Comparison of ENCODE assay signal across 13 cellular contexts in genomic region chr3:188446791-188447190, GRCh38.
DNase-seq lines count a peak whose midpoint lies in the region; ATAC-seq, FAIRE-seq and TF ChIP-seq lines count a peak whose summit lies in the region.
"Had no signal": no experiment of that assay in that cellular context is flagged by ENCODE, and none has a peak within 500 bp of the region (broad histone marks: within the 10 kb centered on the region; RNA-seq: fewer than 3 reads in every experiment).

No MANE protein-coding gene starts in this region.

- H3K36me3 Mint-ChIP-seq in activated T-helper 17 cell treated with anti-CD3 and anti-CD28 coated beads, Interleukin-2, amount 50 U/mL, for 72 hours (ENCODE audit: low read depth) = no peaks in the 10 kb centered on the region

- no peak overlapping the region for H3K27ac Mint-ChIP-seq in activated T-helper 17 cell treated with anti-CD3 and anti-CD28 coated beads, Interleukin-2, amount 50 U/mL, for 72 hours

- DNase-seq in Kasumi-1 (lab: John Stamatoyannopoulos, UW) (no peak), GM19239 (ENCODE audit: insufficient read length, low spot score) (no peak), NCI-H1436 treated with DMSO at 0.1 percent for 48 hours (lab: John Stamatoyannopoulos, UW) (no peak), NCI-H446 (lab: John Stamatoyannopoulos, UW) (no peak)
- DNase-seq: activated naive CD4-positive, alpha-beta T cell; NCI-H1694 treated with DMSO at 0.1 percent for 48 hours; PC-9; psoas muscle had no signal

- H3K9me3 Mint-ChIP-seq in activated T-helper 17 cell treated with anti-CD3 and anti-CD28 coated beads, Interleukin-2, amount 50 U/mL, for 72 hours = no peaks in the 10 kb centered on the region

- peaks cover 8% of the 10 kb centered on the region for H3K4me1 Mint-ChIP-seq in activated T-helper 17 cell treated with anti-CD3 and anti-CD28 coated beads, Interleukin-2, amount 50 U/mL, for 72 hours

- peak; percentile 51 for ATAC-seq in GM18505 (IDR thresholded peaks at IDR 0.05; ENCODE audit: unreplicated experiment)
- peak; percentile 46 for ATAC-seq in GM21447 (IDR thresholded peaks at IDR 0.05; ENCODE audit: unreplicated experiment)
- ATAC-seq in HG03159 (IDR thresholded peaks at IDR 0.05; ENCODE audit: unreplicated experiment) = peak; percentile 56
- no peak for ATAC-seq in activated T-helper 17 cell treated with anti-CD3 and anti-CD28 coated beads, Interleukin-2, amount 50 U/mL, for 72 hours (replicated peaks)
- ATAC-seq: psoas muscle had no signal

- TF ChIP-seq POLR2A in GM18505 (IDR thresholded peaks at IDR 0.05; ENCODE audit: borderline replicate concordance, extremely low read depth, insufficient read depth, insufficient read length) = no peak

- H3K27me3 Mint-ChIP-seq in activated T-helper 17 cell treated with anti-CD3 and anti-CD28 coated beads, Interleukin-2, amount 50 U/mL, for 72 hours = no peaks in the 10 kb centered on the region

- no peak for FAIRE-seq in GM19239 (lab: Jason Lieb, UNC)
- FAIRE-seq: colon had no signal

- H3K4me3 Mint-ChIP-seq in activated T-helper 17 cell treated with anti-CD3 and anti-CD28 coated beads, Interleukin-2, amount 50 U/mL, for 72 hours = peak overlapping the region; percentile 1
